In genomic region chr19:49443366-49444099, GRCh38 we compare ENCODE assay signal across 8 cellular contexts. TPM values are rescaled to one million over a fixed set of nuclear protein-coding genes. Genes with fewer than 3 reads are reported as not detected.
DNase-seq lines count a peak whose midpoint lies in the region; ATAC-seq and TF ChIP-seq lines count a peak whose summit lies in the region.

No MANE protein-coding gene starts in this region.

- H3K4me1 Mint-ChIP-seq in T-helper 17 cell, result peaks cover 36% of the 10 kb centered on the region

- H3K4me1 ChIP-seq in right atrium auricular region, result peaks cover 0 to 21% of the 10 kb centered on the region in 2 donors
- peaks cover 0 to 6% of the 10 kb centered on the region in 2 donors for H3K4me1 ChIP-seq in uterus

- H3K9me3 ChIP-seq in T-helper 17 cell (ENCODE audit: control insufficient read depth, low read length, poor library complexity, severe bottlenecking) (no peaks in the 10 kb centered on the region), right atrium auricular region (no peaks in the 10 kb centered on the region), uterus (no peaks in the 10 kb centered on the region)

- TF ChIP-seq CTCF in right atrium auricular region (IDR thresholded peaks at IDR 0.05) (peak; percentile 75 to 90), uterus (IDR thresholded peaks at IDR 0.05) (peak; percentile 71 to 84 (median 82))

- H3K4me3 Mint-ChIP-seq in T-helper 17 cell, result peak overlapping the region; percentile 85

- H3K36me3 Mint-ChIP-seq in T-helper 17 cell (ENCODE audit: low read depth), result peaks cover 9% of the 10 kb centered on the region

- H3K27ac ChIP-seq in right atrium auricular region (peak overlapping the region; percentile 89 to 90), uterus (peak overlapping the region; percentile 79 to 84)

- intact Hi-C loops in uterus (cut with DNase I; ENCODE audit: low total_unique reads), result no loop called here

- H3K36me3 ChIP-seq in right atrium auricular region, result no peaks in the 10 kb centered on the region
- no peaks in the 10 kb centered on the region for H3K36me3 ChIP-seq in uterus

- peak overlapping the region; percentile 91 for H3K27ac Mint-ChIP-seq in T-helper 17 cell

- peak; percentile 95 for DNase-seq in NCI-H1694 treated with DMSO at 0.1 percent for 48 hours (lab: John Stamatoyannopoulos, UW)
- DNase-seq in T-helper 17 cell, result peak; percentile 86 to 91 (median 88)
- peak; percentile 55 to 97 (median 92) for DNase-seq in amygdala (lab: John Stamatoyannopoulos, UW)
- peak; percentile 96 for DNase-seq in right atrium auricular region (ENCODE audit: low spot score)
- DNase-seq in pulmonary artery endothelial cell (ENCODE audit: low read depth, low spot score), result peak; percentile 79
- DNase-seq in uterus, result peak; percentile 96

- peak in 1 of 2 donors; percentile 10 for TF ChIP-seq POLR2A in uterus (IDR thresholded peaks at IDR 0.05)

- ATAC-seq in GM18498 (IDR thresholded peaks at IDR 0.05; ENCODE audit: unreplicated experiment) (peak; percentile 81), HG02970 (IDR thresholded peaks at IDR 0.05; ENCODE audit: low FRiP score, unreplicated experiment) (peak; percentile 87), T-helper 17 cell (peak; percentile 92)

- no peaks in the 10 kb centered on the region for H3K27me3 ChIP-seq in right atrium auricular region
- no peaks in the 10 kb centered on the region for H3K27me3 ChIP-seq in uterus

- H3K27me3 Mint-ChIP-seq in T-helper 17 cell, result peaks cover 38% of the 10 kb centered on the region

- H3K4me3 ChIP-seq in right atrium auricular region, result peak overlapping the region; percentile 56 to 73
- peak overlapping the region; percentile 45 to 56 for H3K4me3 ChIP-seq in uterus

RNA-seq across cellular contexts. Expression of gene SLC17A7, which starts 2.2 kb away (rescaled TPM):
- total RNA-seq in T-helper 17 cell (not detected), right atrium auricular region (under 1 TPM; 0.59 to 0.67 TPM), pulmonary artery endothelial cell (0.04 TPM in 1 of 2 replicates, not detected in the other), uterus (1 to 10 TPM in 3 of 4 donors, not detected in 1; 1.3 to 5.6 (median 1.9) TPM)

RNA-seq across cellular contexts. Expression of gene PIH1D1, which starts 8.1 kb away (rescaled TPM):
- total RNA-seq in T-helper 17 cell (100 to 1,000 TPM; 147 to 150 TPM), right atrium auricular region (10 to 100 TPM; 55.8 to 61.5 TPM), pulmonary artery endothelial cell (128 and 170 TPM in 2 replicates), uterus (10 to 100 TPM; 31.2 to 70.2 (median 46.5) TPM)

RNA-seq across cellular contexts. Expression of gene ALDH16A1, which starts 9.5 kb away (rescaled TPM):
- 10 to 100 TPM; 34.8 to 38.0 TPM for total RNA-seq in T-helper 17 cell
- total RNA-seq in right atrium auricular region, result 10 to 100 TPM in 1 of 2 donors, 1 to 10 TPM in 1; 9.5 to 18.5 TPM
- 54.9 and 58.8 TPM in 2 replicates for total RNA-seq in pulmonary artery endothelial cell
- total RNA-seq in uterus, result 10 to 100 TPM; 13.5 to 40.8 (median 34.5) TPM

RNA-seq across cellular contexts. Expression of gene GFY, which starts 18.3 kb away (rescaled TPM):
- total RNA-seq in T-helper 17 cell (not detected), right atrium auricular region (not detected), pulmonary artery endothelial cell (not detected in 2 replicates), uterus (not detected)

RNA-seq across cellular contexts. Expression of gene PTH2, which starts 20.3 kb away (rescaled TPM):
- not detected for total RNA-seq in T-helper 17 cell
- total RNA-seq in right atrium auricular region, result not detected
- not detected in 2 replicates for total RNA-seq in pulmonary artery endothelial cell
- total RNA-seq in uterus, result not detected

Comparison
In these comparisons a context has a peak if more than half of its experiments do, and no peak if none do; other contexts are left out.
1. Peak in every context shown above with its lines: DNase-seq, ATAC-seq, H3K4me3 ChIP-seq and H3K27ac ChIP-seq.